12 cellular contexts compared by ENCODE assay signal in the genomic region with DNA sequence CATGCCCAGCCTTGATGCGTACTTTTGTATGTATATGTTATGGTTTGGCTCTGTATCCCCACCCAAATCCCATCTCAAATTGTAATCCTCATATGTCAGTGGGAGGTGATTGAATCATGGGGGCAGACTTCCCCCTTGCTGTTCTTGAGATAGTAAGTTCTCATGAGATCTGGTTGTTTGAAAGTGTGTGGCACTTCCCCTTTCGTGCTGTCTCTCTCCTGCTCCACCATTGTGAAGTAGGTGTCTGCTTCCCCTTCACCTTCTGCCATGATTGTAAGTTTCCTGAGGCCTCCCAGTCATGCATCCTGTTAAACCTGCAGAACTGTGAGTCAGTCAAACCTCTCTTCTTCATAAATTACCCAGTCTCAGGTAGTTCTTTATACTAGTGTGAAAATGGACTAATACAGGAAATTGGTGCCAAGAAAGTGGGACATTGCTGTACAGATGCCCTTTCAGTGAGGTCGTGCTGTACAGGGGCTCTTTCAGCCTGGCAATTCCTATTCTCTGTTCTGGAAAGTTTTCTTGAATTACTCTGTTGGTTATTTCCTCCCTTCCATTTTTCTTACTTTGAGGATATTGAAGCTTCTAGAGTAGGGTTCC. TPM values are rescaled to one million over a fixed set of nuclear protein-coding genes. Genes with fewer than 3 reads are reported as not detected.
A peak's percentile ranks its signal among the peaks of the same experiment; 100 is the strongest.
DNase-seq lines count a peak whose midpoint lies in the region; ATAC-seq and TF ChIP-seq lines count a peak whose summit lies in the region.
"Had no signal": no experiment of that assay in that cellular context is flagged by ENCODE, and none has a peak within 500 bp of the region (broad histone marks: within the 10 kb centered on the region; RNA-seq: fewer than 3 reads in every experiment).

No MANE protein-coding gene starts in this region.

- no peak overlapping the region for H4K5ac ChIP-seq in H9 (ENCODE audit: insufficient read length, low read depth, low read length)

- no peaks in the 10 kb centered on the region for H3K27me3 ChIP-seq in CD8-positive, alpha-beta T cell (ENCODE audit: insufficient read depth, low read length)
- no peaks in the 10 kb centered on the region for H3K27me3 ChIP-seq in H9 (ENCODE audit: insufficient read depth, low read length)
- no peaks in the 10 kb centered on the region for H3K27me3 ChIP-seq in esophagus squamous epithelium
- H3K27me3 ChIP-seq in testis: no peaks in the 10 kb centered on the region

- H3K14ac ChIP-seq in H9 (ENCODE audit: insufficient read depth, low read length): no peak overlapping the region

- no peak overlapping the region for H2BK12ac ChIP-seq in H9 (ENCODE audit: insufficient read length, low read depth, low read length)

- no peaks in the 10 kb centered on the region for H3K23me2 ChIP-seq in H9 (ENCODE audit: insufficient read length, low read depth, low read length, poor library complexity, severe bottlenecking)

- TF ChIP-seq CTCF in CD8-positive, alpha-beta T cell (IDR thresholded peaks at IDR 0.05): no peak
- TF ChIP-seq CTCF in H9 (conservative IDR thresholded peaks at IDR 0.05): no peak
- no peak for TF ChIP-seq CTCF in esophagus squamous epithelium (IDR thresholded peaks at IDR 0.05)
- TF ChIP-seq CTCF in testis (IDR thresholded peaks at IDR 0.05): no peak

- peaks cover 30% of the 10 kb centered on the region for H3K36me3 Mint-ChIP-seq in CD8-positive, alpha-beta T cell
- peaks cover 19 to 38% (median 25%) of the 10 kb centered on the region in 3 experiments; a peak in 6 of 7 replicates for H3K36me3 Mint-ChIP-seq in H9 (ENCODE audit: insufficient read depth in 1 of 3, low read depth in 3 of 3)
- peaks cover 20% of the 10 kb centered on the region for H3K36me3 Mint-ChIP-seq in T-cell

- no peak overlapping the region for H3K18ac ChIP-seq in H9 (ENCODE audit: insufficient read length, low read depth, low read length)

- no peak overlapping the region for H2AFZ ChIP-seq in H9 (ENCODE audit: low read length)

- no peak overlapping the region for H3K4me3 Mint-ChIP-seq in CD8-positive, alpha-beta T cell
- H3K4me3 Mint-ChIP-seq in H9 (no peak overlapping the region), T-cell (no peak overlapping the region)
- H3K4me3 Mint-ChIP-seq: endodermal cell had no signal

- H4K20me1 ChIP-seq in H9 (ENCODE audit: control insufficient read depth, insufficient read depth, insufficient read length): no peaks in the 10 kb centered on the region

- TF ChIP-seq POLR2A in esophagus squamous epithelium (IDR thresholded peaks at IDR 0.05) (no peak), testis (IDR thresholded peaks at IDR 0.05) (no peak)

- no peak overlapping the region for H3K27ac ChIP-seq in CD8-positive, alpha-beta T cell (ENCODE audit: low read depth, low read length)
- H3K27ac ChIP-seq in H9 (ENCODE audit: insufficient read length, low read depth, low read length) (no peak overlapping the region), esophagus squamous epithelium (peak overlapping the region in 3 of 4 donors; percentile 37 to 63 (median 42)), testis (no peak overlapping the region)

- H2BK15ac ChIP-seq in H9 (ENCODE audit: low read depth, low read length): no peak overlapping the region

- H2AK5ac ChIP-seq in H9 (ENCODE audit: insufficient read length, low read length): no peak overlapping the region

- H3K79me2 ChIP-seq in H9 (ENCODE audit: insufficient read depth, low read length): peaks cover 18% of the 10 kb centered on the region; the same call in 1 of the 2 replicates

- H3T11ph ChIP-seq in H9 (ENCODE audit: low read length): no peak overlapping the region

- H2BK20ac ChIP-seq in H9 (ENCODE audit: low read depth, low read length, poor library complexity, severe bottlenecking): no peak overlapping the region

- ATAC-seq in CD8-positive, alpha-beta T cell: no peak
- ATAC-seq in T-cell (replicated peaks in 1 of 4) (no peak), HG02763 (IDR thresholded peaks at IDR 0.05; ENCODE audit: unreplicated experiment) (no peak)

- peaks cover 33% of the 10 kb centered on the region for H3K4me1 ChIP-seq in CD8-positive, alpha-beta T cell (ENCODE audit: insufficient read depth, low read length)
- H3K4me1 ChIP-seq in H9 (ENCODE audit: insufficient read depth, low read length): peaks cover 3% of the 10 kb centered on the region; the same call in 1 of the 2 replicates
- H3K4me1 ChIP-seq in esophagus squamous epithelium: peaks cover 0 to 68% (median 7%) of the 10 kb centered on the region in 3 donors
- no peaks in the 10 kb centered on the region for H3K4me1 ChIP-seq in testis

- no peaks in the 10 kb centered on the region for H3K27me3 Mint-ChIP-seq in CD8-positive, alpha-beta T cell (ENCODE audit: low read depth)
- H3K27me3 Mint-ChIP-seq in H9 (ENCODE audit: low read depth) (no peaks in the 10 kb centered on the region; the same call in 1 of the 2 replicates), T-cell (no peaks in the 10 kb centered on the region)
- H3K27me3 Mint-ChIP-seq: IgD-negative memory B cell had no signal

- peak overlapping the region; percentile 72 for H3K27ac Mint-ChIP-seq in CD8-positive, alpha-beta T cell
- H3K27ac Mint-ChIP-seq in H9 (peak overlapping the region in 2 of 3 experiments; percentile 69 to 86; a peak in 3 of 7 replicates), T-cell (peak overlapping the region; percentile 50 to 78)

- no peak overlapping the region for H4K91ac ChIP-seq in H9 (ENCODE audit: insufficient read length, low read depth, low read length)

- H3K4ac ChIP-seq in H9 (ENCODE audit: low read depth, low read length): no peak overlapping the region

- WGBS in H9 (ENCODE audit: extremely low coverage, insufficient read length, low lambda C conversion rate): no CpG with 5 or more reads among the region's 3 CpGs
- 80% methylated on average over 3 of the region's 3 CpGs for WGBS in esophagus squamous epithelium, 2 donors
- 82 to 95% methylated on average over 3 of the region's 3 CpGs for WGBS in testis, 2 donors

- H3K4me2 ChIP-seq in H9 (ENCODE audit: insufficient read depth, insufficient read length, low read length): no peak overlapping the region

- peaks cover 5% of the 10 kb centered on the region for H3K36me3 ChIP-seq in CD8-positive, alpha-beta T cell (ENCODE audit: insufficient read depth, low read length)
- H3K36me3 ChIP-seq in esophagus squamous epithelium: peaks cover 0 to 32% (median 0%) of the 10 kb centered on the region in 3 donors
- no peaks in the 10 kb centered on the region for H3K36me3 ChIP-seq in testis (ENCODE audit: low read depth, missing control alignments)

- H2BK120ac ChIP-seq in H9 (ENCODE audit: low read depth, low read length, poor library complexity, severe bottlenecking): no peak overlapping the region

- no peak overlapping the region for H3K23ac ChIP-seq in H9 (ENCODE audit: insufficient read length, low read depth, low read length)

- H3K9me3 Mint-ChIP-seq in CD8-positive, alpha-beta T cell: no peaks in the 10 kb centered on the region
- H3K9me3 Mint-ChIP-seq in H9: peaks cover 5% of the 10 kb centered on the region in 2 experiments; a peak in 3 of 5 replicates
- no peaks in the 10 kb centered on the region for H3K9me3 Mint-ChIP-seq in T-cell
- H3K9me3 Mint-ChIP-seq: IgD-negative memory B cell had no signal

- intact Hi-C loops in CD8-positive, alpha-beta T cell (cut with DNase I, micrococcal nuclease): no loop called here
- intact Hi-C loops in esophagus squamous epithelium (cut with DNase I) (no loop called here), testis (cut with DNase I; ENCODE audit: low total_unique reads) (no loop called here)

- peak in 1 of 7 experiments; percentile 0 for DNase-seq in CD8-positive, alpha-beta T cell
- DNase-seq in H9 (no peak), T-cell (peak in 1 of 34 experiments; percentile 11), esophagus squamous epithelium (lab: John Stamatoyannopoulos, UW) (no peak), inferior parietal cortex (ENCODE audit: extremely low spot score) (no peak), testis (no peak), superior temporal gyrus (ENCODE audit: extremely low spot score) (no peak)
- DNase-seq: DMS79, endodermal cell, NCI-H510A had no signal

- H4K8ac ChIP-seq in H9 (replicated peaks; ENCODE audit: insufficient read length, low read depth, low read length): no peak overlapping the region

- POLR2A ChIA-PET in CD8-positive, alpha-beta T cell (lab: Charles Lee): no interaction called here
- POLR2A ChIA-PET in T-cell (lab: Charles Lee): no interaction called here

- no peaks in the 10 kb centered on the region for H3K9me3 ChIP-seq in CD8-positive, alpha-beta T cell (ENCODE audit: low read length)
- H3K9me3 ChIP-seq in H9 (ENCODE audit: control insufficient read depth, low read depth, low read length): no peaks in the 10 kb centered on the region
- no peaks in the 10 kb centered on the region for H3K9me3 ChIP-seq in esophagus squamous epithelium
- no peaks in the 10 kb centered on the region for H3K9me3 ChIP-seq in testis

- H3K9ac ChIP-seq in H9 (ENCODE audit: extremely low read depth, insufficient read length, low read length): no peak overlapping the region

- H3K56ac ChIP-seq in H9 (ENCODE audit: insufficient read length, low read depth, low read length): no peak overlapping the region

- no peak overlapping the region for H3K4me3 ChIP-seq in CD8-positive, alpha-beta T cell (ENCODE audit: low read depth, low read length)
- H3K4me3 ChIP-seq in esophagus squamous epithelium (no peak overlapping the region), testis (no peak overlapping the region)

- no peaks in the 10 kb centered on the region for H3K79me1 ChIP-seq in H9 (ENCODE audit: insufficient read depth, low read depth, low read length, poor library complexity, severe bottlenecking)

- H2BK5ac ChIP-seq in H9 (ENCODE audit: insufficient read length, low read length): no peak overlapping the region

- peaks cover 66% of the 10 kb centered on the region for H3K4me1 Mint-ChIP-seq in CD8-positive, alpha-beta T cell (ENCODE audit: low read depth)
- H3K4me1 Mint-ChIP-seq in H9 (peaks cover 34 to 38% of the 10 kb centered on the region in 2 experiments), T-cell (peaks cover 74 to 75% (median 75%) of the 10 kb centered on the region in 3 donors)

- CTCF ChIA-PET in CD8-positive, alpha-beta T cell (lab: Charles Lee): interaction anchor here (0.7 to 1.2 kb wide), 3 partner anchors 83 to 289 kb away, joined by 3 to 4 read pairs (median 3); no protein-coding TSS in a partner anchor
- CTCF ChIA-PET in T-cell (lab: Charles Lee): interaction anchor here in 1 of 2 donors (0.7 kb wide), 1 partner anchor 160 kb away, joined by 4 read pairs; no protein-coding TSS in a partner anchor

RNA-seq across cellular contexts. Expression of a gene that starts 38.2 kb away (rescaled TPM):
- 10 to 100 TPM; 85.3 to 89.5 TPM for total RNA-seq in CD8-positive, alpha-beta T cell
- total RNA-seq in H9 (2021) (110 and 113 TPM in 2 replicates), T-cell (10 to 100 TPM; 56.7 to 62.5 (median 60.3) TPM), esophagus squamous epithelium (10 to 100 TPM; 35.6 to 50.8 (median 44.5) TPM), testis (10 to 100 TPM; 53.9 to 56.9 TPM)
- polyA plus RNA-seq in testis (ENCODE audit: insufficient read depth, low read depth, low replicate concordance): 141 TPM

Comparison
In these comparisons a context has a peak if more than half of its experiments do, and no peak if none do; other contexts are left out.
1. H3K27ac ChIP-seq: peak in esophagus squamous epithelium (3 of 4); none in CD8-positive, alpha-beta T cell (single experiment), H9 (single experiment) and testis (0 of 2).
2. Peak in every context shown above with its lines, with median percentiles within 50 percentile points of each other: H3K27ac Mint-ChIP-seq.